In genomic region chr3:1381647-1382036, GRCh38 we compare ENCODE assay signal across 13 cellular contexts.
A peak's percentile ranks its signal among the peaks of the same experiment; 100 is the strongest.
DNase-seq lines count a peak whose midpoint lies in the region; ATAC-seq and TF ChIP-seq lines count a peak whose summit lies in the region.
"Had no signal": no experiment of that assay in that cellular context is flagged by ENCODE, and none has a peak within 500 bp of the region (broad histone marks: within the 10 kb centered on the region; RNA-seq: fewer than 3 reads in every experiment).

No MANE protein-coding gene starts in this region.

- CTCF ChIA-PET in HEK293T (lab: Yijun Ruan, JAX): no interaction called here

- ATAC-seq in GM18499 (IDR thresholded peaks at IDR 0.05; ENCODE audit: insufficient read depth, unreplicated experiment) (peak; percentile 20), GM19455 (IDR thresholded peaks at IDR 0.05; ENCODE audit: unreplicated experiment) (peak; percentile 32), HG02798 (IDR thresholded peaks at IDR 0.05; ENCODE audit: poor library complexity, unreplicated experiment) (peak; percentile 26), HG03354 (IDR thresholded peaks at IDR 0.05; ENCODE audit: poor library complexity, severe bottlenecking, unreplicated experiment) (peak; percentile 47)
- ATAC-seq: foreskin keratinocyte, HCT116 had no signal

- no peaks in the 10 kb centered on the region for H3K9me3 ChIP-seq in vagina

- H3K36me3 ChIP-seq in vagina: no peaks in the 10 kb centered on the region

- DNase-seq in HEK293T (ENCODE audit: extremely low spot score): no peak
- DNase-seq in vagina (ENCODE audit: extremely low spot score in 2 of 2): no peak
- no peak for DNase-seq in KG1 (lab: John Stamatoyannopoulos, UW)
- DNase-seq in SIG-M5 (lab: John Stamatoyannopoulos, UW): no peak
- DNase-seq: activated CD4-positive, alpha-beta T cell treated with anti-CD3 and anti-CD28 coated beads, Interleukin-2, amount 10 ng/mL, durations not matched to agents 7 days and 5 days; foreskin keratinocyte; islet precursor cell; NCI-H2029 treated with DMSO at 0.1 percent for 48 hours had no signal

- no peak for TF ChIP-seq POLR2A in vagina (IDR thresholded peaks at IDR 0.05)

- H3K4me1 ChIP-seq in vagina: no peaks in the 10 kb centered on the region
- H3K4me1 ChIP-seq: foreskin keratinocyte had no signal

- no peak for TF ChIP-seq CTCF in vagina (IDR thresholded peaks at IDR 0.05)

- no peak overlapping the region for H3K27ac ChIP-seq in vagina
- H3K27ac ChIP-seq: foreskin keratinocyte had no signal

- intact Hi-C loops in vagina (cut with DNase I): no loop called here

- H3K4me3 ChIP-seq in vagina: no peak overlapping the region

- POLR2A ChIA-PET in HEK293T (lab: Yijun Ruan, JAX): no interaction called here

- H3K27me3 ChIP-seq in vagina: no peaks in the 10 kb centered on the region
- H3K27me3 ChIP-seq: foreskin keratinocyte had no signal

TF ChIP-seq in HEK293T, 16 proteins besides CTCF, POLR2A, EP300 and RAD21:
- TF ChIP-seq ELF4 (IDR thresholded peaks at IDR 0.05) (no peak), L3MBTL2 (conservative IDR thresholded peaks at IDR 0.05) (no peak), SUZ12 (IDR thresholded peaks at IDR 0.05) (no peak), CTBP1 (IDR thresholded peaks at IDR 0.05; ENCODE audit: borderline replicate concordance) (no peak), FOXM1 (IDR thresholded peaks at IDR 0.05; ENCODE audit: borderline replicate concordance) (no peak), HDGF (IDR thresholded peaks at IDR 0.05; ENCODE audit: borderline replicate concordance) (no peak), LEF1 (IDR thresholded peaks at IDR 0.05; ENCODE audit: borderline replicate concordance) (no peak), NFRKB (IDR thresholded peaks at IDR 0.05) (no peak), ZNF384 (IDR thresholded peaks at IDR 0.05) (no peak), FOXK2 (IDR thresholded peaks at IDR 0.05) (no peak), PKNOX1 (IDR thresholded peaks at IDR 0.05) (no peak), ARNT (IDR thresholded peaks at IDR 0.05) (no peak), SP1 (IDR thresholded peaks at IDR 0.05) (no peak), FOXA1 (IDR thresholded peaks at IDR 0.05) (no peak), TARDBP (IDR thresholded peaks at IDR 0.05) (no peak), BHLHE40 (IDR thresholded peaks at IDR 0.05; ENCODE audit: borderline replicate concordance) (no peak)
